36 cellular contexts compared by ENCODE assay signal in the genomic region with DNA sequence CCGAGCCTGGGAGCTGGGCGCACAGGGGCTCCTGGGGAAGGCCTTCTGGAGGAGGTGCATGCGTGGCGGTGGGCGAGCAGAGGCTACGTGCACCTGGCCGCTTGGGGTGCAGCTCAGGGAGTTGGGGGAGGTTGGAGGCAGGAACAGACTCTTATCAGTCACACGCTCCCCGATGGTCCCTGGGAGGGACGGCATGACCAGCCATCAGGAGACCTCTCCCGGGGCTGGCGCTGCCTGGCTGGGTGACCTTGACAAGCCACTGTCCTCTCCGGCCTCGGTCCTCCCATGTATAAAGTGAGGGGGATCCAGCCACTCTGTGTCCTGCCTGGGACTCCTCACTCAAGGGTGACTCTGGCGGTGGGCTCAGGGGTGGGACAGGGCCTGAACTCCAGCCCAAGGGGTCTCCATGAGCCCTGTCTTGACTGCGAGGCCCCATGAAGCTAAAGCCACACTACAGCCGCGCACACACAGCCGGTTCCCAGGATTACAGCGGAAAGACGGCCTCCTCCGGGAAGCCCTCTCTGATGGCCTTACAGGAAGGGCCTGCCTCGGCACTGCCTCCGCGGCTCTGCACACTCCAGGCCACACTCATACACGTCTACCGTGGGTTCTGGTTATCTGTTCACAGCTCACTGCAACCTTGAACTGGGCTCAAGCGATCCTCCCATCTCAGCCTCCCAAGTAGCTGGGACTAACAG. TPM values are rescaled to one million over a fixed set of nuclear protein-coding genes. Genes with fewer than 3 reads are reported as not detected.
DNase-seq lines count a peak whose midpoint lies in the region; ATAC-seq, FAIRE-seq and TF ChIP-seq lines count a peak whose summit lies in the region.
"Had no signal": no experiment of that assay in that cellular context is flagged by ENCODE, and none has a peak within 500 bp of the region (broad histone marks: within the 10 kb centered on the region; RNA-seq: fewer than 3 reads in every experiment).

No MANE protein-coding gene starts in this region.

- no peaks in the 10 kb centered on the region for H3K36me3 ChIP-seq in SK-N-SH (replicated peaks in 1 of 2; ENCODE audit: control insufficient read depth in 1 of 2, insufficient read depth in 2 of 2, low read length in 1 of 2)
- H3K36me3 ChIP-seq in kidney (ENCODE audit: control insufficient read depth in 1 of 2, insufficient read depth in 2 of 2, low read length in 2 of 2), result peaks cover 0 to 3% of the 10 kb centered on the region in 2 donors
- H3K36me3 ChIP-seq in mammary epithelial cell (ENCODE audit: insufficient read depth, low read length), result no peaks in the 10 kb centered on the region
- H3K36me3 ChIP-seq: cardiac muscle cell, SJCRH30, thyroid gland had no signal

- H3K9me2 ChIP-seq in SK-N-SH, result no peaks in the 10 kb centered on the region

- TF ChIP-seq CTCF in SK-N-SH (IDR thresholded peaks at IDR 0.05), result no peak
- no peak for TF ChIP-seq CTCF in RWPE1 (conservative IDR thresholded peaks at IDR 0.05; ENCODE audit: low read depth)
- TF ChIP-seq CTCF in kidney (IDR thresholded peaks at IDR 0.05; ENCODE audit: borderline replicate concordance, extremely low read depth, insufficient read depth), result no peak
- TF ChIP-seq CTCF in type B pancreatic cell (conservative IDR thresholded peaks at IDR 0.05), result no peak
- no peak for TF ChIP-seq CTCF in mammary epithelial cell (conservative IDR thresholded peaks at IDR 0.05 in 1 of 2, IDR thresholded peaks at IDR 0.05 in 1 of 2; ENCODE audit: extremely low read depth in 1 of 2, insufficient read depth in 1 of 2, low read depth in 1 of 2, low read length in 2 of 2)
- TF ChIP-seq CTCF in CD4-positive, alpha-beta T cell (IDR thresholded peaks at IDR 0.05), result no peak

- H3K4me2 ChIP-seq in SK-N-SH (no peak overlapping the region), mammary epithelial cell (ENCODE audit: insufficient read depth, low read depth, low read length) (no peak overlapping the region)

- H3K9me3 Mint-ChIP-seq in type B pancreatic cell, result no peaks in the 10 kb centered on the region
- no peaks in the 10 kb centered on the region for H3K9me3 Mint-ChIP-seq in CD4-positive, alpha-beta T cell
- H3K9me3 Mint-ChIP-seq: activated naive CD8-positive, alpha-beta T cell treated with anti-CD3 and anti-CD28 coated beads, Interleukin-2, amount 10 ng/mL, durations not matched to agents 7 days and 5 days; activated T-cell treated with anti-CD3 and anti-CD28 coated beads, Interleukin-2, amount 50 U/mL, for 4 hours; effector memory CD8-positive, alpha-beta T cell; naive thymus-derived CD4-positive, alpha-beta T cell; WTC11 had no signal

- in situ Hi-C loops in mammary epithelial cell (cut with MboI; ENCODE audit: low sequenced_read_pairs in 2 of 2), result loop anchor here in 1 of 2 donors (25.0 kb wide), 1 partner anchor 809 kb away; the partner anchor contains the start of gene EIF3B

- dilution Hi-C loops in mammary epithelial cell (cut with HindIII; ENCODE audit: low sequenced_read_pairs), result no loop called here

- peaks cover 5% of the 10 kb centered on the region for H3K4me1 Mint-ChIP-seq in type B pancreatic cell (ENCODE audit: unreplicated experiment)
- H3K4me1 Mint-ChIP-seq in CD4-positive, alpha-beta T cell (ENCODE audit: low read depth), result no peaks in the 10 kb centered on the region
- H3K4me1 Mint-ChIP-seq: activated CD8-positive, alpha-beta memory T cell treated with anti-CD3 and anti-CD28 coated beads, Interleukin-2, amount 10 ng/mL, durations not matched to agents 7 days and 5 days; activated naive CD8-positive, alpha-beta T cell treated with anti-CD3 and anti-CD28 coated beads, Interleukin-2, amount 10 ng/mL, durations not matched to agents 7 days and 5 days had no signal

- DNase-seq in SK-N-SH (peak; percentile 40), RWPE1 (ENCODE audit: low spot score) (no peak), kidney (peak; percentile 72), type B pancreatic cell (ENCODE audit: extremely low spot score, unreplicated experiment) (no peak), NCI-H82 (lab: John Stamatoyannopoulos, UW) (no peak), mammary epithelial cell (no peak)
- no peak for DNase-seq in CD4-positive, alpha-beta T cell
- DNase-seq: 8988T; activated CD4-positive, alpha-beta T cell treated with anti-CD3 and anti-CD28 coated beads, Interleukin-2, amount 50 U/mL, for 1 hour; activated CD8-positive, alpha-beta memory T cell treated with anti-CD3 and anti-CD28 coated beads, Interleukin-2, amount 10 ng/mL, durations not matched to agents 7 days and 5 days; activated gamma-delta T cell; activated naive CD8-positive, alpha-beta T cell treated with anti-CD3 and anti-CD28 coated beads, Interleukin-2, amount 10 ng/mL, durations not matched to agents 7 days and 5 days; activated T-cell treated with anti-CD3 and anti-CD28 coated beads, Interleukin-2, amount 50 U/mL, for 4 hours; aorta; DND-41; effector memory CD8-positive, alpha-beta T cell; erythroblast; GOT3; KG1; naive thymus-derived CD4-positive, alpha-beta T cell; NCI-H1105; NCI-H1930; NCI-H524; NK-92 treated with Interleukin-12 subunit alpha and Interleukin-12 subunit beta, amount 100 ng/mL, for 24 hours; Peyer's patch; SJCRH30; stimulated activated CD4-positive, alpha-beta T cell treated with anti-CD3 and anti-CD28 coated beads, Interleukin-4, amount 100 ng/mL, for 1 hour; stomach; thyroid gland had no signal

- no TSS peak for BruUV-seq in mammary epithelial cell (replicated peaks; lab: Mats Ljungman, UMichigan)

- CTCF ChIA-PET in SK-N-SH (lab: Yijun Ruan, JAX) (interaction anchor here (0.5 to 3.4 kb wide), 4 partner anchors 10 to 80 kb away, joined by 3 to 24 read pairs (median 4); no protein-coding TSS in a partner anchor), RWPE1 (lab: Yijun Ruan, JAX) (interaction anchor here (0.6 to 0.7 kb wide), 2 partner anchors 47 to 91 kb away, joined by 3 to 4 read pairs; no protein-coding TSS in a partner anchor), mammary epithelial cell (lab: Charles Lee; ENCODE audit: low non-redundant PET) (no interaction called here)
- CTCF ChIA-PET in CD4-positive, alpha-beta T cell (lab: Charles Lee), result interaction anchor here (1.3 kb wide), 1 partner anchor 50 kb away, joined by 3 read pairs; no protein-coding TSS in a partner anchor

- no peaks in the 10 kb centered on the region for H3K36me3 Mint-ChIP-seq in type B pancreatic cell
- no peaks in the 10 kb centered on the region for H3K36me3 Mint-ChIP-seq in CD4-positive, alpha-beta T cell (ENCODE audit: low read depth)
- H3K36me3 Mint-ChIP-seq: activated CD8-positive, alpha-beta memory T cell treated with anti-CD3 and anti-CD28 coated beads, Interleukin-2, amount 10 ng/mL, durations not matched to agents 7 days and 5 days; activated naive CD8-positive, alpha-beta T cell treated with anti-CD3 and anti-CD28 coated beads, Interleukin-2, amount 10 ng/mL, durations not matched to agents 7 days and 5 days; naive thymus-derived CD4-positive, alpha-beta T cell; WTC11 had no signal

- H3K27ac ChIP-seq in SK-N-SH (ENCODE audit: low read depth in 2 of 2, low read length in 1 of 2) (no peak overlapping the region), RWPE1 (peak overlapping the region; percentile 96), kidney (ENCODE audit: low read depth in 2 of 2, low read length in 2 of 2) (no peak overlapping the region), mammary epithelial cell (ENCODE audit: insufficient read depth, low read depth, low read length) (no peak overlapping the region)
- H3K27ac ChIP-seq in CD4-positive, alpha-beta T cell (ENCODE audit: low read depth, low read length), result no peak overlapping the region
- H3K27ac ChIP-seq: cardiac muscle cell, coronary artery, SJCRH30, thyroid gland had no signal

- H3K4me3 Mint-ChIP-seq in type B pancreatic cell, result no peak overlapping the region
- no peak overlapping the region for H3K4me3 Mint-ChIP-seq in CD4-positive, alpha-beta T cell
- H3K4me3 Mint-ChIP-seq: activated CD8-positive, alpha-beta memory T cell treated with anti-CD3 and anti-CD28 coated beads, Interleukin-2, amount 10 ng/mL, durations not matched to agents 7 days and 5 days; activated naive CD8-positive, alpha-beta T cell treated with anti-CD3 and anti-CD28 coated beads, Interleukin-2, amount 10 ng/mL, durations not matched to agents 7 days and 5 days; activated T-cell treated with anti-CD3 and anti-CD28 coated beads, Interleukin-2, amount 50 U/mL, for 4 hours; effector memory CD8-positive, alpha-beta T cell; naive thymus-derived CD4-positive, alpha-beta T cell; WTC11 had no signal

- H3K9me3 ChIP-seq in SK-N-SH (no peaks in the 10 kb centered on the region), kidney (ENCODE audit: control insufficient read depth in 1 of 2, low read length in 2 of 2) (no peaks in the 10 kb centered on the region), mammary epithelial cell (replicated peaks; ENCODE audit: insufficient read depth, low read length) (no peaks in the 10 kb centered on the region)
- H3K9me3 ChIP-seq in CD4-positive, alpha-beta T cell (ENCODE audit: control insufficient read depth, low read length), result no peaks in the 10 kb centered on the region
- H3K9me3 ChIP-seq: Peyer's patch, SJCRH30, stomach, thyroid gland had no signal

- peak overlapping the region; percentile 46 for H3K27ac Mint-ChIP-seq in type B pancreatic cell
- no peak overlapping the region for H3K27ac Mint-ChIP-seq in CD4-positive, alpha-beta T cell
- H3K27ac Mint-ChIP-seq: activated CD8-positive, alpha-beta memory T cell treated with anti-CD3 and anti-CD28 coated beads, Interleukin-2, amount 10 ng/mL, durations not matched to agents 7 days and 5 days; activated naive CD8-positive, alpha-beta T cell treated with anti-CD3 and anti-CD28 coated beads, Interleukin-2, amount 10 ng/mL, durations not matched to agents 7 days and 5 days; WTC11 had no signal

- POLR2A ChIA-PET in SK-N-SH (lab: Yijun Ruan, JAX), result no interaction called here
- POLR2A ChIA-PET in RWPE1 (lab: Yijun Ruan, JAX; ENCODE audit: low non-redundant PET), result no interaction called here
- POLR2A ChIA-PET in CD4-positive, alpha-beta T cell (lab: Charles Lee), result no interaction called here

- H3K79me2 ChIP-seq in SK-N-SH (ENCODE audit: insufficient read depth) (no peaks in the 10 kb centered on the region), mammary epithelial cell (ENCODE audit: insufficient read depth, low read length) (no peaks in the 10 kb centered on the region)

- intact Hi-C loops in kidney (cut with DNase I) (no loop called here), mammary epithelial cell (cut with micrococcal nuclease) (loop anchor here (2.0 kb wide), 1 partner anchor 19 kb away; no protein-coding TSS in a partner anchor)
- intact Hi-C loops in CD4-positive, alpha-beta T cell (cut with DNase I, micrococcal nuclease), result no loop called here

- ATAC-seq in SK-N-SH treated with all-trans-retinoic acid at 6 μM for 48 hours, result no peak
- ATAC-seq in CD4-positive, alpha-beta T cell (ENCODE audit: poor library complexity), result no peak
- ATAC-seq: activated CD8-positive, alpha-beta memory T cell treated with anti-CD3 and anti-CD28 coated beads, Interleukin-2, amount 10 ng/mL, durations not matched to agents 7 days and 5 days; activated T-cell treated with anti-CD3 and anti-CD28 coated beads, Interleukin-2, amount 50 U/mL, for 4 hours; effector memory CD8-positive, alpha-beta T cell; naive thymus-derived CD4-positive, alpha-beta T cell; WTC11 had no signal

- H3K27me3 ChIP-seq in SK-N-SH (ENCODE audit: insufficient read depth) (no peaks in the 10 kb centered on the region), mammary epithelial cell (ENCODE audit: insufficient read depth, low read length) (no peaks in the 10 kb centered on the region)
- no peaks in the 10 kb centered on the region for H3K27me3 ChIP-seq in CD4-positive, alpha-beta T cell (ENCODE audit: control insufficient read depth, insufficient read depth, low read length)
- H3K27me3 ChIP-seq: cardiac muscle cell, Peyer's patch, SJCRH30, thyroid gland had no signal

- no peak for TF ChIP-seq RAD21 in SK-N-SH (IDR thresholded peaks at IDR 0.05; ENCODE audit: low read length)

- WGBS in SK-N-SH (ENCODE audit: low lambda C conversion rate), result 95% methylated on average over 20 of the region's 28 CpGs
- 100% methylated on average over 12 of the region's 28 CpGs for WGBS in mammary epithelial cell (ENCODE audit: low coverage, missing lambda C conversion rate)

- TF ChIP-seq EP300 in SK-N-SH (IDR thresholded peaks at IDR 0.05; ENCODE audit: borderline replicate concordance in 1 of 2, low read depth in 1 of 2, low read length in 1 of 2), result no peak

- no peak overlapping the region for H3K4me3 ChIP-seq in SK-N-SH (ENCODE audit: low read depth in 2 of 2, low read length in 1 of 2)
- H3K4me3 ChIP-seq in kidney (ENCODE audit: low read length in 2 of 2), result peak overlapping the region in 1 of 2 donors; percentile 46
- H3K4me3 ChIP-seq in mammary epithelial cell (replicated peaks in 1 of 3; ENCODE audit: insufficient read depth in 1 of 3, low read depth in 2 of 3, low read length in 3 of 3), result no peak overlapping the region
- H3K4me3 ChIP-seq: cardiac muscle cell, coronary artery, SJCRH30, stomach, thyroid gland had no signal

- peaks cover 14% of the 10 kb centered on the region in 2 experiments; a peak in 3 of 4 replicates for H3K4me1 ChIP-seq in SK-N-SH (ENCODE audit: control insufficient read depth in 1 of 2, insufficient read depth in 2 of 2, low read depth in 1 of 2, low read length in 1 of 2)
- peaks cover 11 to 17% of the 10 kb centered on the region in 2 donors for H3K4me1 ChIP-seq in kidney (ENCODE audit: control insufficient read depth in 1 of 2, insufficient read depth in 1 of 2, low read depth in 1 of 2, low read length in 2 of 2)
- peaks cover 21% of the 10 kb centered on the region for H3K4me1 ChIP-seq in mammary epithelial cell (ENCODE audit: insufficient read depth, low read length)

- no peak for FAIRE-seq in kidney (lab: Jason Lieb, UNC)
- FAIRE-seq: D721Med, islet of Langerhans had no signal

- H3K9ac ChIP-seq in SK-N-SH (no peak overlapping the region), kidney (ENCODE audit: low read length in 2 of 2) (no peak overlapping the region), mammary epithelial cell (ENCODE audit: insufficient read depth, low read length) (no peak overlapping the region)

- H4K20me1 ChIP-seq in SK-N-SH (ENCODE audit: insufficient read depth) (no peaks in the 10 kb centered on the region), mammary epithelial cell (ENCODE audit: insufficient read depth, low read length) (no peaks in the 10 kb centered on the region)

- H3F3A ChIP-seq in SK-N-SH (replicated peaks; ENCODE audit: insufficient read depth), result peaks cover 12% of the 10 kb centered on the region

- no peaks in the 10 kb centered on the region for H3K27me3 Mint-ChIP-seq in type B pancreatic cell
- no peaks in the 10 kb centered on the region for H3K27me3 Mint-ChIP-seq in CD4-positive, alpha-beta T cell
- H3K27me3 Mint-ChIP-seq: activated CD8-positive, alpha-beta memory T cell treated with anti-CD3 and anti-CD28 coated beads, Interleukin-2, amount 10 ng/mL, durations not matched to agents 7 days and 5 days; activated naive CD8-positive, alpha-beta T cell treated with anti-CD3 and anti-CD28 coated beads, Interleukin-2, amount 10 ng/mL, durations not matched to agents 7 days and 5 days; naive thymus-derived CD4-positive, alpha-beta T cell had no signal

- no peak overlapping the region for H2AFZ ChIP-seq in SK-N-SH (ENCODE audit: low read depth)
- no peak overlapping the region for H2AFZ ChIP-seq in mammary epithelial cell (ENCODE audit: low read depth, low read length)

RNA-seq across cellular contexts. Expression of gene TMEM184A, which starts 2.3 kb away (rescaled TPM):
- polyA plus RNA-seq in SK-N-SH (2012; rRNA removed) (1.5 and 1.8 TPM in 2 replicates), kidney (ENCODE audit: insufficient read depth, low read depth, low replicate concordance) (6.8 TPM), mammary epithelial cell (5.5 TPM)
- polyA plus RNA-seq in SK-N-SH (2012; cell fraction: cytosol; rRNA removed), result 0.43 and 0.46 TPM in 2 replicates
- 6.5 and 6.7 TPM in 2 replicates for polyA plus RNA-seq in SK-N-SH (2012; cell fraction: nucleus; rRNA removed)
- total RNA-seq in kidney (11.0 TPM), type B pancreatic cell (ENCODE audit: low replicate concordance) (6.6 and 7.6 TPM in 2 replicates), mammary epithelial cell (10 to 100 TPM in 1 of 2 donors, 1 to 10 TPM in 1; 9.2 to 15.1 TPM)
- 8.4 TPM for polyA minus RNA-seq in mammary epithelial cell
- under 1 TPM in 1 of 2 experiments, not detected in 1; 0.06 TPM for total RNA-seq in CD4-positive, alpha-beta T cell
- total RNA-seq: activated CD8-positive, alpha-beta memory T cell treated with anti-CD3 and anti-CD28 coated beads, Interleukin-2, amount 10 ng/mL, durations not matched to agents 7 days and 5 days; activated naive CD8-positive, alpha-beta T cell treated with anti-CD3 and anti-CD28 coated beads, Interleukin-2, amount 10 ng/mL, durations not matched to agents 7 days and 5 days; pulmonary artery endothelial cell; SJCRH30 had no signal

RNA-seq across cellular contexts. Expression of gene PSMG3, which starts 16.2 kb away (rescaled TPM):
- 106 and 109 TPM in 2 replicates for polyA plus RNA-seq in SK-N-SH (2012; rRNA removed)
- 71.7 and 94.8 TPM in 2 replicates for polyA plus RNA-seq in SK-N-SH (2012; cell fraction: cytosol; rRNA removed)
- polyA plus RNA-seq in SK-N-SH (2012; cell fraction: nucleus; rRNA removed), result 82.8 and 87.7 TPM in 2 replicates
- total RNA-seq in kidney, result 29.7 TPM
- polyA plus RNA-seq in kidney (ENCODE audit: insufficient read depth, low read depth, low replicate concordance), result 66.6 TPM
- 27.0 and 35.2 TPM in 2 replicates for total RNA-seq in type B pancreatic cell (ENCODE audit: low replicate concordance)
- 10 to 100 TPM; 25.8 to 34.0 TPM for total RNA-seq in mammary epithelial cell
- 70.4 TPM for polyA plus RNA-seq in mammary epithelial cell
- 14.2 TPM for polyA minus RNA-seq in mammary epithelial cell
- 10 to 100 TPM; 13.3 to 13.8 TPM for total RNA-seq in CD4-positive, alpha-beta T cell

RNA-seq across cellular contexts. Expression of gene MAFK, which starts 23.2 kb away (rescaled TPM):
- polyA plus RNA-seq in SK-N-SH (2012; rRNA removed), result 33.0 and 33.2 TPM in 2 replicates
- 8.3 and 12.2 TPM in 2 replicates for polyA plus RNA-seq in SK-N-SH (2012; cell fraction: cytosol; rRNA removed)
- 240 and 252 TPM in 2 replicates for polyA plus RNA-seq in SK-N-SH (2012; cell fraction: nucleus; rRNA removed)
- 37.0 TPM for total RNA-seq in kidney
- 12.9 TPM for polyA plus RNA-seq in kidney (ENCODE audit: insufficient read depth, low read depth, low replicate concordance)
- 8.2 and 19.9 TPM in 2 replicates for total RNA-seq in type B pancreatic cell (ENCODE audit: low replicate concordance)
- total RNA-seq in mammary epithelial cell, result 10 to 100 TPM; 10.5 to 23.4 TPM
- 3.1 TPM for polyA plus RNA-seq in mammary epithelial cell
- 10.2 TPM for polyA minus RNA-seq in mammary epithelial cell
- total RNA-seq in CD4-positive, alpha-beta T cell, result 10 to 100 TPM; 60.1 to 65.0 TPM

RNA-seq across cellular contexts. Expression of gene INTS1, which starts 49.5 kb away (rescaled TPM):
- polyA plus RNA-seq in SK-N-SH (2012; rRNA removed), result 35.7 and 48.1 TPM in 2 replicates
- 12.0 and 22.3 TPM in 2 replicates for polyA plus RNA-seq in SK-N-SH (2012; cell fraction: cytosol; rRNA removed)
- 148 and 184 TPM in 2 replicates for polyA plus RNA-seq in SK-N-SH (2012; cell fraction: nucleus; rRNA removed)
- total RNA-seq in kidney, result 91.3 TPM
- polyA plus RNA-seq in kidney (ENCODE audit: insufficient read depth, low read depth, low replicate concordance), result 62.8 TPM
- 112 and 134 TPM in 2 replicates for total RNA-seq in type B pancreatic cell (ENCODE audit: low replicate concordance)
- 10 to 100 TPM; 51.3 to 81.1 TPM for total RNA-seq in mammary epithelial cell
- polyA plus RNA-seq in mammary epithelial cell, result 31.7 TPM
- 62.4 TPM for polyA minus RNA-seq in mammary epithelial cell
- 10 to 100 TPM; 91.0 to 91.5 TPM for total RNA-seq in CD4-positive, alpha-beta T cell

Comparison
In these comparisons a context has a peak if more than half of its experiments do, and no peak if none do; other contexts are left out.
1. DNase-seq: peak in SK-N-SH (single experiment) and kidney (single experiment); none in RWPE1 (single experiment), type B pancreatic cell (single experiment), NCI-H82 (single experiment), mammary epithelial cell (single experiment) and CD4-positive, alpha-beta T cell (0 of 10).